In genomic region chr11:126360049-126360446, GRCh38 we compare ENCODE assay signal across 1 cellular context.
TF ChIP-seq lines count a peak whose summit lies in the region.

No MANE protein-coding gene starts in this region.

TF ChIP-seq in HepG2, 621 proteins besides CTCF, POLR2A, EP300 and RAD21:
- TF ChIP-seq ZNF605 (CRISPR knock-in tag; IDR thresholded peaks at IDR 0.05): no peak
- no peak for TF ChIP-seq POLR2G (IDR thresholded peaks at IDR 0.05; ENCODE audit: low read depth, low read length)
- TF ChIP-seq ARNT2 (CRISPR knock-in tag; IDR thresholded peaks at IDR 0.05; ENCODE audit: low read depth): no peak
- no peak for TF ChIP-seq CBX2 (IDR thresholded peaks at IDR 0.05; ENCODE audit: low read depth, low read length)
- TF ChIP-seq CBX2 (CRISPR knock-in tag; IDR thresholded peaks at IDR 0.05; ENCODE audit: low read depth): no peak
- TF ChIP-seq KAT7 (CRISPR knock-in tag; IDR thresholded peaks at IDR 0.05; ENCODE audit: borderline replicate concordance): no peak
- TF ChIP-seq FOXC1 (CRISPR knock-in tag; IDR thresholded peaks at IDR 0.05; ENCODE audit: borderline replicate concordance): no peak
- no peak for TF ChIP-seq TEAD2 (CRISPR knock-in tag; IDR thresholded peaks at IDR 0.05)
TF ChIP-seq in HepG2: peak in this region for 0.
